In genomic region chr1:19715334-19716203, GRCh38 we compare ENCODE assay signal across 8 cellular contexts. TPM values are rescaled to one million over a fixed set of nuclear protein-coding genes. Genes with fewer than 3 reads are reported as not detected.
DNase-seq lines count a peak whose midpoint lies in the region; ATAC-seq and TF ChIP-seq lines count a peak whose summit lies in the region.

No MANE protein-coding gene starts in this region.

- ATAC-seq in GM19438 (IDR thresholded peaks at IDR 0.05; ENCODE audit: low read depth, unreplicated experiment), result peak; percentile 69
- peak; percentile 100 for ATAC-seq in upper lobe of right lung

- H3K4me3 ChIP-seq in SK-N-MC, result no peak overlapping the region
- no peak overlapping the region for H3K4me3 ChIP-seq in upper lobe of right lung

- H3K4me1 ChIP-seq in upper lobe of right lung, result no peaks in the 10 kb centered on the region

- no peaks in the 10 kb centered on the region for H3K27me3 ChIP-seq in upper lobe of right lung

- intact Hi-C loops in upper lobe of right lung (cut with DNase I), result no loop called here

- no peak overlapping the region for H3K9ac ChIP-seq in SK-N-MC (ENCODE audit: insufficient read length)

- H3K9me3 ChIP-seq in SK-N-MC (ENCODE audit: low read depth, low read length) (no peaks in the 10 kb centered on the region), upper lobe of right lung (no peaks in the 10 kb centered on the region)

- DNase-seq in AML-193 (lab: John Stamatoyannopoulos, UW), result peak; percentile 84 to 87
- peak; percentile 96 for DNase-seq in NCI-H1105 (lab: John Stamatoyannopoulos, UW)
- peak; percentile 94 for DNase-seq in SK-N-MC (ENCODE audit: low read depth, low spot score)
- DNase-seq in activated naive CD4-positive, alpha-beta T cell treated with Interleukin-2 at 50 U/mL for 16 hours, result peak; percentile 87
- peak; percentile 94 for DNase-seq in glomerular visceral epithelial cell (ENCODE audit: extremely low spot score)
- peak; percentile 65 for DNase-seq in pons (ENCODE audit: low spot score)
- peak; percentile 94 for DNase-seq in upper lobe of right lung

- no peaks in the 10 kb centered on the region for H3K36me3 ChIP-seq in SK-N-MC (ENCODE audit: insufficient read depth, low read length)
- no peaks in the 10 kb centered on the region for H3K36me3 ChIP-seq in upper lobe of right lung

- H3K27ac ChIP-seq in SK-N-MC, result no peak overlapping the region
- H3K27ac ChIP-seq in upper lobe of right lung, result no peak overlapping the region

- TF ChIP-seq CTCF in upper lobe of right lung (IDR thresholded peaks at IDR 0.05), result peak; percentile 84

RNA-seq across cellular contexts. Expression of gene HTR6, which starts 50.9 kb away (rescaled TPM):
- not detected for total RNA-seq in upper lobe of right lung
